Comparison of ENCODE assay signal across 8 cellular contexts in the genomic region with DNA sequence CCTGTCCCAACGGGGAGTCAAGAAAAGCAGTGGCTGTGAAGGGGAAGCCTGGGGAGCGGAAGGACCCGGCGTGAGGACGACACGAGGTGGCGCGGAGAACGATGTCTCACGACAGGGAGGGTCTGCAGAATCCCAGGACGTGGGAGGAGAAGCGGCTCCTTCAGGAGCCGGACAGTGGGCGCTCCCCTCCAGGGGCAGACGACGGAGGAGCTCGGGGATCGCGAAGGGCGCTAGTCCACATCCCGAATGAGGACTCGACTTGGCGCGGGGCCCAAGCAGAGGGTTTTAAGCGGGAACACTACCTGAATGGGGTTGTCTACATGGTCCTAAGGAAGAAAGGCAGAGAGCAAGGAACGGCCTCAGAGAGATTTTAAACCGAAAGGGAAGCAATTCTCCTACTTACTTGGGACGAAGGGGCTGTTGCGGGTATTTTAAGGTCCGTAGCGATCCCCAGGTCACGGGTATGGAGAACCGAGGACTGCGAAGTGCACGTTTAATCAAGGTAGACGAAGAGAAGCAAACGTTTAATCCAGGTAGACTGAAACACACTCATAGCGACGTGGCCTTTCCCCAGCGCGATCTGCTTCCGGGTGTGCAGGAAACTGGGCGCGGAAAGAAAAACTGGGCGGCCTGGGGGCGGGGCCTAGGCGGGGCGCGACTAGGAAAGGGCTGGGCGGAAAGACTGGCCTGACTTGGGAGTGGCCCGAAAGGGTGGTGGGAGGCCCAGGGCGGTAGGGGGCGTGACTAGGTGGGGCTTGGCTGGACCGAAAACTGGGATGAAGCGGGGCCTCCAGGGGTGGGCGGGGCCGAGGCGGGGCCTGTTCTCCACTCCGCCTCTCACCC. TPM values are rescaled to one million over a fixed set of nuclear protein-coding genes. Genes with fewer than 3 reads are reported as not detected.
DNase-seq lines count a peak whose midpoint lies in the region; ATAC-seq and TF ChIP-seq lines count a peak whose summit lies in the region.

A gene (minus strand): TSS at position 594 of the 843 bp plus-strand sequence. CDS start 10,964 bp downstream, outside the sequence.

- no peak for TF ChIP-seq CTCF in left lung (IDR thresholded peaks at IDR 0.05)

- H3K4me1 ChIP-seq in left lung = peaks cover 13 to 21% of the 10 kb centered on the region in 2 donors

- H3K27ac ChIP-seq in left lung = peak within 1 kb of the TSS; percentile 65 to 81

- peaks cover 0 to 34% of the 10 kb centered on the region in 2 donors for H3K36me3 ChIP-seq in left lung

- H3K4me3 Mint-ChIP-seq in dendritic cell treated with granulocyte-macrophage colony-stimulating factor and Interleukin-4, amounts not matched to agents 40 ng/mL and 50 ng/mL, for 4 days = peak within 1 kb of the TSS; percentile 88

- H3K4me3 ChIP-seq in left lung = peak within 1 kb of the TSS; percentile 82 to 86

- no peaks in the 10 kb centered on the region for H3K27me3 Mint-ChIP-seq in dendritic cell treated with granulocyte-macrophage colony-stimulating factor and Interleukin-4, amounts not matched to agents 40 ng/mL and 50 ng/mL, for 4 days

- DNase-seq in NCI-H460 (ENCODE audit: extremely low read depth, low read depth) (peak; percentile 81), left lung (peak; percentile 93 to 97)
- DNase-seq in activated CD4-positive, alpha-beta T cell treated with anti-CD3 and anti-CD28 coated beads, Interleukin-2, amount 50 U/mL, for 4 hours = peak; percentile 80 to 84
- peak; percentile 92 for DNase-seq in stimulated activated CD4-positive, alpha-beta T cell treated with anti-CD3 and anti-CD28 coated beads, Interleukin-1b, Interleukin-23, amount 100 ng/mL, for 48 hours

- H3K4me1 Mint-ChIP-seq in dendritic cell treated with granulocyte-macrophage colony-stimulating factor and Interleukin-4, amounts not matched to agents 40 ng/mL and 50 ng/mL, for 4 days (ENCODE audit: low read depth) = peaks cover 19% of the 10 kb centered on the region

- peak within 1 kb of the TSS; percentile 90 for H3K27ac Mint-ChIP-seq in dendritic cell treated with granulocyte-macrophage colony-stimulating factor and Interleukin-4, amounts not matched to agents 40 ng/mL and 50 ng/mL, for 4 days

- ATAC-seq in GM18502 (IDR thresholded peaks at IDR 0.05; ENCODE audit: poor library complexity, unreplicated experiment) = peak; percentile 97
- ATAC-seq in HG03108 (IDR thresholded peaks at IDR 0.05; ENCODE audit: unreplicated experiment) = peak; percentile 95
- ATAC-seq in left lung = peak; percentile 100
- no peak for ATAC-seq in GM18867 (IDR thresholded peaks at IDR 0.05; ENCODE audit: unreplicated experiment)

- intact Hi-C loops in dendritic cell treated with granulocyte-macrophage colony-stimulating factor and Interleukin-4, amounts not matched to agents 40 ng/mL and 50 ng/mL, for 4 days (cut with micrococcal nuclease) = no loop called here
- intact Hi-C loops in left lung (cut with DNase I) = no loop called here

- H3K36me3 Mint-ChIP-seq in dendritic cell treated with granulocyte-macrophage colony-stimulating factor and Interleukin-4, amounts not matched to agents 40 ng/mL and 50 ng/mL, for 4 days (ENCODE audit: low read depth) = peaks cover 67% of the 10 kb centered on the region

- H3K9me3 Mint-ChIP-seq in dendritic cell treated with granulocyte-macrophage colony-stimulating factor and Interleukin-4, amounts not matched to agents 40 ng/mL and 50 ng/mL, for 4 days = peaks cover 92% of the 10 kb centered on the region

- H3K9me3 ChIP-seq in left lung = peaks cover 0 to 64% of the 10 kb centered on the region in 2 donors

- no peaks in the 10 kb centered on the region for H3K27me3 ChIP-seq in left lung

RNA-seq across cellular contexts. Expression of the gene that starts here (rescaled TPM):
- 8.8 and 9.9 TPM in 2 replicates for total RNA-seq in NCI-H460 (2014; rRNA removed; shearing (Covaris generic))
- polyA plus RNA-seq in NCI-H460 (2014; cell fraction: nucleus; rRNA removed) = 10.4 and 50.2 TPM in 2 replicates
- total RNA-seq in left lung = 10 to 100 TPM; 21.0 to 22.2 TPM
